ENCODE assay signal across 17 cellular contexts in genomic region chr11:35781342-35782171, GRCh38.
DNase-seq lines count a peak whose midpoint lies in the region; ATAC-seq and TF ChIP-seq lines count a peak whose summit lies in the region.
"Had no signal": no experiment of that assay in that cellular context is flagged by ENCODE, and none has a peak within 500 bp of the region (broad histone marks: within the 10 kb centered on the region; RNA-seq: fewer than 3 reads in every experiment).

No MANE protein-coding gene starts in this region.

- no peak overlapping the region for H3K4me3 ChIP-seq in cardiac fibroblast (replicated peaks in 1 of 2; ENCODE audit: low read depth in 2 of 2, low read length in 2 of 2)
- H3K4me3 ChIP-seq: hepatocyte, uterus had no signal

- H3K36me3 Mint-ChIP-seq in CD14-positive monocyte: peaks cover 13 to 26% of the 10 kb centered on the region in 2 donors

- peaks cover 6% of the 10 kb centered on the region for H3K4me1 Mint-ChIP-seq in CD14-positive monocyte

- ATAC-seq in Right ventricle myocardium inferior: no peak
- ATAC-seq: stimulated activated memory B cell treated with anti-CD40 and anti-IgM and Interleukin-4, amounts not matched to agents 10 μg/mL and 1 μg/mL and 100 μg/mL, for 72 hours had no signal

- H3K27me3 Mint-ChIP-seq in CD14-positive monocyte (ENCODE audit: low read depth in 3 of 3): no peaks in the 10 kb centered on the region
- H3K27me3 Mint-ChIP-seq: stimulated activated memory B cell treated with anti-CD40 and anti-IgM and Interleukin-4, amounts not matched to agents 10 μg/mL and 1 μg/mL and 100 μg/mL, for 72 hours had no signal

- H3K4me3 Mint-ChIP-seq in CD14-positive monocyte: no peak overlapping the region
- H3K4me3 Mint-ChIP-seq: stimulated activated memory B cell treated with anti-CD40 and anti-IgM and Interleukin-4, amounts not matched to agents 10 μg/mL and 1 μg/mL and 100 μg/mL, for 72 hours had no signal

- intact Hi-C loops in CD14-positive monocyte (cut with micrococcal nuclease): no loop called here
- intact Hi-C loops in Right ventricle myocardium inferior (cut with DNase I): no loop called here

- no peak for TF ChIP-seq CTCF in cardiac fibroblast (IDR thresholded peaks at IDR 0.05; ENCODE audit: low read depth, low read length)
- TF ChIP-seq CTCF in CD14-positive monocyte (IDR thresholded peaks at IDR 0.05): no peak

- peaks cover 10 to 20% (median 14%) of the 10 kb centered on the region in 7 donors for H3K9me3 Mint-ChIP-seq in CD14-positive monocyte

- peak overlapping the region in 2 of 7 donors; percentile 4 to 12 for H3K27ac Mint-ChIP-seq in CD14-positive monocyte
- H3K27ac Mint-ChIP-seq: stimulated activated memory B cell treated with anti-CD40 and anti-IgM and Interleukin-4, amounts not matched to agents 10 μg/mL and 1 μg/mL and 100 μg/mL, for 72 hours had no signal

- DNase-seq in AG08395 (ENCODE audit: low spot score) (peak; percentile 83), M059J (ENCODE audit: low read depth) (peak; percentile 51), cardiac fibroblast (ENCODE audit: low read depth in 2 of 2) (peak; percentile 39 to 54), kidney glomerular epithelial cell (lab: John Stamatoyannopoulos, UW) (peak; percentile 60), CD14-positive monocyte (ENCODE audit: low spot score) (no peak), inferior parietal cortex (ENCODE audit: extremely low spot score) (no peak), COLO829 (ENCODE audit: low spot score) (no peak), Right ventricle myocardium inferior (ENCODE audit: missing footprints) (no peak)
- DNase-seq: AML-193; effector memory CD4-positive, alpha-beta T cell; NCI-H146; NCI-H774; SIG-M5; stimulated activated CD4-positive, alpha-beta T cell treated with anti-CD3 and anti-CD28 coated beads, Interleukin-4, amount 100 ng/mL, for 1 hour; uterus had no signal

Comparison
In these comparisons a context has a peak if more than half of its experiments do, and no peak if none do; other contexts are left out.
1. DNase-seq: peak in AG08395 (single experiment), M059J (single experiment), cardiac fibroblast (2 of 2) and kidney glomerular epithelial cell (single experiment); none in CD14-positive monocyte (single experiment), inferior parietal cortex (single experiment), COLO829 (single experiment) and Right ventricle myocardium inferior (single experiment).